16 cellular contexts compared by ENCODE assay signal in the genomic region with DNA sequence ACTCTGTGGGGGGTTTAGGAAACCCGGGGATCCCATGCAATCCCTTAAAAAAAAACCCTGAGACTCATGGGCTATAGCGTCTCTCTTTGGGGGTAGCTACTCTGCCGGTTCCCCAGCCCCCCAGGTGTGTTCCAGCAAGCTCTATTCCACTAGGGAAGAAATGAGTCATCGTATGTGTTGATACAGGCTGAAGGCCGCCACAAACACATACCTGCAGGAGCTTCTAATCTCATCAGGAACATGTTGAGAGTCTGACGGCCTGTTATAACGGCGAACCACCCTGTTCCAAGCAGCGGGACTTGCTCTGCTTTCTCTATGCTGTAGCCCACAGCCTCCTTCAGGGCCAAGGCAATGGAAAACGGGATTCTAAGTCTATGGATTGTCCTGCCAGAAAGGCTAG. TPM values are rescaled to one million over a fixed set of nuclear protein-coding genes. Genes with fewer than 3 reads are reported as not detected.
A peak's percentile ranks its signal among the peaks of the same experiment; 100 is the strongest.
DNase-seq lines count a peak whose midpoint lies in the region; ATAC-seq and TF ChIP-seq lines count a peak whose summit lies in the region.
"Had no signal": no experiment of that assay in that cellular context is flagged by ENCODE, and none has a peak within 500 bp of the region (broad histone marks: within the 10 kb centered on the region; RNA-seq: fewer than 3 reads in every experiment).

No MANE protein-coding gene starts in this region.

- peaks cover 8% of the 10 kb centered on the region for H3K27me3 Mint-ChIP-seq in activated CD8-positive, alpha-beta T cell treated with anti-CD3 and anti-CD28 coated beads, Interleukin-2, amount 10 ng/mL, durations not matched to agents 7 days and 5 days (ENCODE audit: low read depth)
- H3K27me3 Mint-ChIP-seq in activated CD8-positive, alpha-beta T cell treated with anti-CD3 and anti-CD28 coated beads for 36 hours: no peaks in the 10 kb centered on the region
- H3K27me3 Mint-ChIP-seq: activated naive CD8-positive, alpha-beta T cell had no signal

- no peak for TF ChIP-seq CTCF in activated CD8-positive, alpha-beta T cell treated with anti-CD3 and anti-CD28 coated beads for 36 hours (IDR thresholded peaks at IDR 0.05)
- TF ChIP-seq CTCF in breast epithelium (IDR thresholded peaks at IDR 0.05) (no peak), lung (IDR thresholded peaks at IDR 0.05; ENCODE audit: control extremely low read depth, extremely low read depth) (no peak), vagina (IDR thresholded peaks at IDR 0.05) (no peak), omental fat pad (IDR thresholded peaks at IDR 0.05) (no peak)

- peak overlapping the region; percentile 89 to 90 for H3K27ac ChIP-seq in breast epithelium
- H3K27ac ChIP-seq in lung (ENCODE audit: low read depth in 1 of 2, low read length in 1 of 2): no peak overlapping the region
- peak overlapping the region; percentile 66 for H3K27ac ChIP-seq in vagina
- H3K27ac ChIP-seq: right lobe of liver, tibial artery had no signal

- no peaks in the 10 kb centered on the region for H3K36me3 ChIP-seq in breast epithelium
- no peaks in the 10 kb centered on the region for H3K36me3 ChIP-seq in lung (ENCODE audit: control insufficient read depth in 2 of 2, insufficient read depth in 2 of 2, low read length in 2 of 2)
- no peaks in the 10 kb centered on the region for H3K36me3 ChIP-seq in vagina
- H3K36me3 ChIP-seq: right lobe of liver, tibial artery had no signal

- no peak for ATAC-seq in activated CD8-positive, alpha-beta T cell treated with anti-CD3 and anti-CD28 coated beads, Interleukin-2, amount 10 ng/mL, durations not matched to agents 7 days and 5 days
- no peak for ATAC-seq in activated CD8-positive, alpha-beta T cell treated with anti-CD3 and anti-CD28 coated beads for 36 hours
- ATAC-seq in lung (ENCODE audit: insufficient read depth, low FRiP score) (no peak), omental fat pad (ENCODE audit: low FRiP score) (no peak)

- peaks cover 3% of the 10 kb centered on the region for H3K4me1 Mint-ChIP-seq in activated CD8-positive, alpha-beta T cell treated with anti-CD3 and anti-CD28 coated beads, Interleukin-2, amount 10 ng/mL, durations not matched to agents 7 days and 5 days (ENCODE audit: low read depth)
- no peaks in the 10 kb centered on the region for H3K4me1 Mint-ChIP-seq in activated CD8-positive, alpha-beta T cell treated with anti-CD3 and anti-CD28 coated beads for 36 hours (ENCODE audit: low read depth)
- H3K4me1 Mint-ChIP-seq: naive B cell had no signal

- H3K27ac Mint-ChIP-seq in activated CD8-positive, alpha-beta T cell treated with anti-CD3 and anti-CD28 coated beads, Interleukin-2, amount 10 ng/mL, durations not matched to agents 7 days and 5 days: no peak overlapping the region
- H3K27ac Mint-ChIP-seq in activated CD8-positive, alpha-beta T cell treated with anti-CD3 and anti-CD28 coated beads for 36 hours: no peak overlapping the region
- H3K27ac Mint-ChIP-seq: activated naive CD8-positive, alpha-beta T cell; naive B cell had no signal

- H3K9me3 ChIP-seq in breast epithelium (no peaks in the 10 kb centered on the region), lung (ENCODE audit: control insufficient read depth in 2 of 2, insufficient read depth in 1 of 2, low read length in 1 of 2) (peaks cover 0 to under 1% of the 10 kb centered on the region in 2 donors), vagina (no peaks in the 10 kb centered on the region)
- H3K9me3 ChIP-seq: right lobe of liver, tibial artery had no signal

- no peaks in the 10 kb centered on the region for H3K36me3 Mint-ChIP-seq in activated CD8-positive, alpha-beta T cell treated with anti-CD3 and anti-CD28 coated beads, Interleukin-2, amount 10 ng/mL, durations not matched to agents 7 days and 5 days (ENCODE audit: low read depth)
- H3K36me3 Mint-ChIP-seq in activated CD8-positive, alpha-beta T cell treated with anti-CD3 and anti-CD28 coated beads for 36 hours (ENCODE audit: low read depth): no peaks in the 10 kb centered on the region
- H3K36me3 Mint-ChIP-seq: activated naive CD8-positive, alpha-beta T cell; immature natural killer cell; naive B cell had no signal

- intact Hi-C loops in activated CD8-positive, alpha-beta T cell treated with anti-CD3 and anti-CD28 coated beads for 36 hours (cut with micrococcal nuclease): no loop called here
- intact Hi-C loops in breast epithelium (cut with DNase I; ENCODE audit: low total_unique reads) (no loop called here), vagina (cut with DNase I) (no loop called here)

- peak; percentile 14 for DNase-seq in activated CD8-positive, alpha-beta T cell treated with anti-CD3 and anti-CD28 coated beads, Interleukin-2, amount 10 ng/mL, durations not matched to agents 7 days and 5 days
- DNase-seq in activated CD8-positive, alpha-beta T cell treated with anti-CD3 and anti-CD28 coated beads for 36 hours: no peak
- peak in 1 of 2 donors; percentile 86 for DNase-seq in breast epithelium (ENCODE audit: low spot score in 2 of 2)
- peak; percentile 17 for DNase-seq in lung (ENCODE audit: low spot score)
- peak in 1 of 2 donors; percentile 93 for DNase-seq in vagina (ENCODE audit: extremely low spot score in 2 of 2)
- no peak for DNase-seq in stimulated activated CD4-positive, alpha-beta T cell treated with anti-CD3 and anti-CD28 coated beads, Interleukin-2, amount 100 ng/mL, for 48 hours
- DNase-seq in dermis blood vessel endothelial cell: no peak
- DNase-seq in omental fat pad (ENCODE audit: low spot score): no peak
- DNase-seq: ACHN, immature natural killer cell, naive B cell, right lobe of liver, SHP77 treated with DMSO at 0.1 percent for 48 hours, tibial artery had no signal

- H3K9me3 Mint-ChIP-seq in activated CD8-positive, alpha-beta T cell treated with anti-CD3 and anti-CD28 coated beads, Interleukin-2, amount 10 ng/mL, durations not matched to agents 7 days and 5 days (ENCODE audit: insufficient read depth): no peaks in the 10 kb centered on the region
- H3K9me3 Mint-ChIP-seq in activated CD8-positive, alpha-beta T cell treated with anti-CD3 and anti-CD28 coated beads for 36 hours: no peaks in the 10 kb centered on the region
- H3K9me3 Mint-ChIP-seq: immature natural killer cell, naive B cell had no signal

- CTCF ChIA-PET in activated CD8-positive, alpha-beta T cell treated with anti-CD3 and anti-CD28 coated beads, Interleukin-2, amount 10 ng/mL, durations not matched to agents 7 days and 5 days (lab: Charles Lee): no interaction called here
- CTCF ChIA-PET in activated CD8-positive, alpha-beta T cell treated with anti-CD3 and anti-CD28 coated beads for 36 hours (lab: Charles Lee): no interaction called here

- H3K4me3 ChIP-seq in breast epithelium (peak overlapping the region in 2 of 3 donors; percentile 22 to 59), lung (no peak overlapping the region), vagina (peak overlapping the region in 1 of 2 donors; percentile 10)
- H3K4me3 ChIP-seq: right lobe of liver, tibial artery had no signal

- H3K27me3 ChIP-seq in breast epithelium (no peaks in the 10 kb centered on the region), lung (ENCODE audit: control insufficient read depth, insufficient read depth) (no peaks in the 10 kb centered on the region), vagina (no peaks in the 10 kb centered on the region)
- H3K27me3 ChIP-seq: right lobe of liver, tibial artery had no signal

- 76 to 84% methylated on average over 10 of the region's 10 CpGs for WGBS in lung, 2 donors

- H3K4me3 Mint-ChIP-seq in activated CD8-positive, alpha-beta T cell treated with anti-CD3 and anti-CD28 coated beads, Interleukin-2, amount 10 ng/mL, durations not matched to agents 7 days and 5 days: no peak overlapping the region
- no peak overlapping the region for H3K4me3 Mint-ChIP-seq in activated CD8-positive, alpha-beta T cell treated with anti-CD3 and anti-CD28 coated beads for 36 hours
- H3K4me3 Mint-ChIP-seq: activated naive CD8-positive, alpha-beta T cell; immature natural killer cell; naive B cell had no signal

- POLR2A ChIA-PET in activated CD8-positive, alpha-beta T cell treated with anti-CD3 and anti-CD28 coated beads, Interleukin-2, amount 10 ng/mL, durations not matched to agents 7 days and 5 days (lab: Charles Lee): no interaction called here
- POLR2A ChIA-PET in activated CD8-positive, alpha-beta T cell treated with anti-CD3 and anti-CD28 coated beads for 36 hours (lab: Charles Lee): no interaction called here

- TF ChIP-seq POLR2A in breast epithelium (IDR thresholded peaks at IDR 0.05) (no peak), vagina (IDR thresholded peaks at IDR 0.05) (no peak)

- H3K4me1 ChIP-seq in breast epithelium: peaks cover 3 to 12% of the 10 kb centered on the region in 2 donors
- no peaks in the 10 kb centered on the region for H3K4me1 ChIP-seq in lung (ENCODE audit: control insufficient read depth in 2 of 2, insufficient read depth in 2 of 2, low read length in 2 of 2)
- peaks cover 21% of the 10 kb centered on the region for H3K4me1 ChIP-seq in vagina
- H3K4me1 ChIP-seq: right lobe of liver had no signal

RNA-seq across cellular contexts. Expression of gene KRT5, which starts 1.0 kb away (rescaled TPM):
- total RNA-seq in activated CD8-positive, alpha-beta T cell treated with anti-CD3 and anti-CD28 coated beads, Interleukin-2, amount 10 ng/mL, durations not matched to agents 7 days and 5 days: not detected
- not detected for total RNA-seq in activated CD8-positive, alpha-beta T cell treated with anti-CD3 and anti-CD28 coated beads for 36 hours
- 100 to 1,000 TPM in 2 of 3 donors, 1 to 10 TPM in 1; 4.3 to 464 (median 413) TPM for total RNA-seq in breast epithelium
- total RNA-seq in lung: 10 to 100 TPM; 19.0 to 49.4 TPM
- 10 to 100 TPM; 15.8 to 48.5 TPM for polyA plus RNA-seq in lung
- total RNA-seq in vagina: 4,247 TPM
- 0.42 and 2.7 TPM in 2 replicates for total RNA-seq in dermis blood vessel endothelial cell
- total RNA-seq in omental fat pad: 10 to 100 TPM in 3 of 4 donors, 1 to 10 TPM in 1; 3.6 to 59.0 (median 14.4) TPM
- polyA plus RNA-seq: immature natural killer cell had no signal

RNA-seq across cellular contexts. Expression of gene KRT6A, which starts 28.1 kb away (rescaled TPM):
- not detected for total RNA-seq in activated CD8-positive, alpha-beta T cell treated with anti-CD3 and anti-CD28 coated beads, Interleukin-2, amount 10 ng/mL, durations not matched to agents 7 days and 5 days
- total RNA-seq in activated CD8-positive, alpha-beta T cell treated with anti-CD3 and anti-CD28 coated beads for 36 hours: not detected
- total RNA-seq in breast epithelium (1 to 10 TPM in 1 of 3 donors, under 1 TPM in 1, not detected in 1; 0.33 to 3.1 TPM), lung (1 to 10 TPM in 1 of 2 donors, under 1 TPM in 1; 0.65 to 7.9 TPM), vagina (7,258 TPM), dermis blood vessel endothelial cell (0.47 and 1.9 TPM in 2 replicates), omental fat pad (10 to 100 TPM in 2 of 4 donors, 1 to 10 TPM in 2; 3.3 to 40.7 (median 8.4) TPM)
- 10 to 100 TPM in 1 of 2 donors, 1 to 10 TPM in 1; 6.8 to 46.8 TPM for polyA plus RNA-seq in lung
- total RNA-seq: fibroblast of villous mesenchyme had no signal
- polyA plus RNA-seq: immature natural killer cell had no signal

RNA-seq across cellular contexts. Expression of gene KRT71, which starts 31.8 kb away (rescaled TPM):
- total RNA-seq in activated CD8-positive, alpha-beta T cell treated with anti-CD3 and anti-CD28 coated beads, Interleukin-2, amount 10 ng/mL, durations not matched to agents 7 days and 5 days: not detected
- not detected for total RNA-seq in activated CD8-positive, alpha-beta T cell treated with anti-CD3 and anti-CD28 coated beads for 36 hours
- total RNA-seq in breast epithelium: under 1 TPM in 1 of 3 donors, not detected in 2; 0.16 TPM
- not detected for total RNA-seq in lung
- not detected for polyA plus RNA-seq in lung
- total RNA-seq in vagina: not detected
- total RNA-seq in dermis blood vessel endothelial cell: not detected in 2 replicates
- not detected for total RNA-seq in omental fat pad
- total RNA-seq: fibroblast of villous mesenchyme, right lobe of liver had no signal
- polyA plus RNA-seq: immature natural killer cell had no signal

RNA-seq across cellular contexts. Expression of gene KRT6C, which starts 47.6 kb away (rescaled TPM):
- not detected for total RNA-seq in activated CD8-positive, alpha-beta T cell treated with anti-CD3 and anti-CD28 coated beads, Interleukin-2, amount 10 ng/mL, durations not matched to agents 7 days and 5 days
- not detected for total RNA-seq in activated CD8-positive, alpha-beta T cell treated with anti-CD3 and anti-CD28 coated beads for 36 hours
- total RNA-seq in breast epithelium: not detected
- total RNA-seq in lung: not detected
- polyA plus RNA-seq in lung: under 1 TPM; 0.08 to 0.10 TPM
- total RNA-seq in vagina: 257 TPM
- total RNA-seq in dermis blood vessel endothelial cell: not detected in 2 replicates
- total RNA-seq in omental fat pad: not detected
- total RNA-seq: fibroblast of villous mesenchyme had no signal
- polyA plus RNA-seq: immature natural killer cell had no signal

RNA-seq across cellular contexts. Expression of gene KRT74, which starts 52.5 kb away (rescaled TPM):
- not detected for total RNA-seq in activated CD8-positive, alpha-beta T cell treated with anti-CD3 and anti-CD28 coated beads, Interleukin-2, amount 10 ng/mL, durations not matched to agents 7 days and 5 days
- total RNA-seq in activated CD8-positive, alpha-beta T cell treated with anti-CD3 and anti-CD28 coated beads for 36 hours: not detected
- total RNA-seq in breast epithelium (not detected), lung (not detected), vagina (not detected), dermis blood vessel endothelial cell (not detected in 2 replicates), omental fat pad (not detected)
- not detected for polyA plus RNA-seq in lung
- total RNA-seq: fibroblast of villous mesenchyme, right lobe of liver had no signal
- polyA plus RNA-seq: immature natural killer cell had no signal

Comparison
In these comparisons a context has a peak if more than half of its experiments do, and no peak if none do; other contexts are left out.
1. DNase-seq: peak in activated CD8-positive, alpha-beta T cell treated with anti-CD3 and anti-CD28 coated beads, Interleukin-2, amount 10 ng/mL, durations not matched to agents 7 days and 5 days (single experiment) and lung (single experiment); none in activated CD8-positive, alpha-beta T cell treated with anti-CD3 and anti-CD28 coated beads for 36 hours (single experiment), stimulated activated CD4-positive, alpha-beta T cell treated with anti-CD3 and anti-CD28 coated beads, Interleukin-2, amount 100 ng/mL, for 48 hours (0 of 2), dermis blood vessel endothelial cell (single experiment) and omental fat pad (single experiment).
2. H3K27ac ChIP-seq: peak in breast epithelium (2 of 2) and vagina (single experiment); none in lung (0 of 2).
3. RNA of gene KRT6A, which starts 28.1 kb away (total RNA-seq): 7,258 TPM in vagina (single experiment); 3.3 to 40.7 TPM in omental fat pad, 0.65 to 7.9 TPM in lung, 0.47 to 1.9 TPM in dermis blood vessel endothelial cell, 0.33 to 3.1 TPM in breast epithelium, not detected in activated CD8-positive, alpha-beta T cell treated with anti-CD3 and anti-CD28 coated beads, Interleukin-2, amount 10 ng/mL, durations not matched to agents 7 days and 5 days and not detected in activated CD8-positive, alpha-beta T cell treated with anti-CD3 and anti-CD28 coated beads for 36 hours; every median in the first group is over 100 times any median in the second.